In genomic region chr4:101993841-101994221, GRCh38 we compare ENCODE assay signal across 1 cellular context.
TF ChIP-seq lines count a peak whose summit lies in the region.

No MANE protein-coding gene starts in this region.

TF ChIP-seq in SK-N-SH, 30 proteins besides CTCF, POLR2A, EP300 and RAD21 (continued from another document):
- TF ChIP-seq PBX3 (IDR thresholded peaks at IDR 0.05) (no peak), EZH2phosphoT487 (IDR thresholded peaks at IDR 0.05; ENCODE audit: borderline replicate concordance, low read depth) (no peak), MAX (IDR thresholded peaks at IDR 0.05; ENCODE audit: low read depth) (no peak), POLR2AphosphoS5 (IDR thresholded peaks at IDR 0.05; ENCODE audit: low read depth, low read length) (no peak), MXI1 (IDR thresholded peaks at IDR 0.05; ENCODE audit: low read depth, low read length) (no peak), RFX5 (IDR thresholded peaks at IDR 0.05; ENCODE audit: low read length) (no peak), CHD2 (IDR thresholded peaks at IDR 0.05; ENCODE audit: low read length, partially characterized antibody) (no peak), NFIC (IDR thresholded peaks at IDR 0.05; ENCODE audit: borderline replicate concordance) (no peak), GATA2 (CRISPR knock-in tag; IDR thresholded peaks at IDR 0.05) (no peak), IRF3 (IDR thresholded peaks at IDR 0.05; ENCODE audit: low read depth, low read length) (no peak), JUND (IDR thresholded peaks at IDR 0.05) (no peak)
